11 cellular contexts compared by ENCODE assay signal in genomic region chr1:227272428-227272827, GRCh38.
"Had no signal": no experiment of that assay in that cellular context is flagged by ENCODE, and none has a peak within 500 bp of the region (broad histone marks: within the 10 kb centered on the region; RNA-seq: fewer than 3 reads in every experiment).

No MANE protein-coding gene starts in this region.

- ATAC-seq: HCT116 had no signal

- H2AFZ ChIP-seq: GM23248, GM23338 had no signal

- H3K27ac Mint-ChIP-seq: GM23338, H9, HFFc6 had no signal

- H3K4me3 Mint-ChIP-seq: GM23338, H9, HFFc6 had no signal

- FAIRE-seq: H1, H54 had no signal

- H3K36me3 ChIP-seq: HAP-1 had no signal

- DNase-seq: GM23248, GOT3, H7, H9, HCEC 1CT, HFFc6 had no signal

- H3K4me3 ChIP-seq: GM23248, GM23338, HAP-1 had no signal

- H3K9ac ChIP-seq: GM23248 had no signal

- H3K27ac ChIP-seq: GM23248 had no signal

- H3K4me2 ChIP-seq: GM23338 had no signal
